ENCODE assay signal across 10 cellular contexts in the genomic region with DNA sequence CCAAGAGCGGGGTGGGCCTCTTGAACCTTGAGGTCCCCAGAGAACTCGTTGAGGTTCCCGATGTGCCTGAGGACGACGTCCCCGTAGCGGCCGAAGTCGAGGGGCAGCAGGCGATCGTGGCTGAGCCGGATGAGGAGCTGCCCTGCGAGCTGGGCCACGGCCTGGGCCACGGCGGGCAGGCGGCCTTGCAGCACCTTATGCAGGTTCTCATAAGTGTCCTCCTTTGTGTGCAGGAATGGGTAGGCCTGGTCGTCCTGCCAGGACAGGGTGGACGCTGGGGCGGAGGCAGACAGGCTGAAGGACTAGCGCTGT. TPM values are rescaled to one million over a fixed set of nuclear protein-coding genes. Genes with fewer than 3 reads are reported as not detected.
DNase-seq lines count a peak whose midpoint lies in the region; ATAC-seq, FAIRE-seq and TF ChIP-seq lines count a peak whose summit lies in the region.
"Had no signal": no experiment of that assay in that cellular context is flagged by ENCODE, and none has a peak within 500 bp of the region (broad histone marks: within the 10 kb centered on the region; RNA-seq: fewer than 3 reads in every experiment).

No MANE protein-coding gene starts in this region.

- FAIRE-seq in GM12892 (lab: Jason Lieb, UNC) = no peak

- DNase-seq in SK-N-SH (no peak), Karpas-422 (no peak), osteoblast (ENCODE audit: insufficient read length, low spot score, missing footprints) (peak; percentile 43), GM12892 (ENCODE audit: insufficient read length) (no peak), NCI-H1092 (lab: John Stamatoyannopoulos, UW) (no peak), G401 (ENCODE audit: low spot score) (no peak)
- DNase-seq: WERI-Rb-1 had no signal

- H3K27ac Mint-ChIP-seq in brain = peak overlapping the region in 1 of 5 experiments; percentile 58

- peaks cover 13% of the 10 kb centered on the region for H3K27me3 Mint-ChIP-seq in brain

- no peak for ATAC-seq in SK-N-SH treated with all-trans-retinoic acid at 6 μM for 48 hours

- H3K36me3 ChIP-seq in SK-N-SH (replicated peaks in 1 of 2; ENCODE audit: control insufficient read depth in 1 of 2, insufficient read depth in 2 of 2, low read length in 1 of 2) = no peaks in the 10 kb centered on the region
- no peaks in the 10 kb centered on the region for H3K36me3 ChIP-seq in Karpas-422 (ENCODE audit: insufficient read depth, low read length)
- no peaks in the 10 kb centered on the region for H3K36me3 ChIP-seq in osteoblast (ENCODE audit: insufficient read depth, low read length)
- H3K36me3 ChIP-seq: stomach, WERI-Rb-1 had no signal

- H3K27me3 ChIP-seq in SK-N-SH (ENCODE audit: insufficient read depth) (no peaks in the 10 kb centered on the region), Karpas-422 (ENCODE audit: low read length) (no peaks in the 10 kb centered on the region), osteoblast (ENCODE audit: insufficient read depth, low read length) (peaks cover 7% of the 10 kb centered on the region)

- H3K9me2 ChIP-seq in SK-N-SH (no peaks in the 10 kb centered on the region), Karpas-422 (replicated peaks; ENCODE audit: insufficient read depth, low read length) (no peaks in the 10 kb centered on the region)

- H3K4me3 Mint-ChIP-seq in brain = peak overlapping the region in 3 of 5 experiments; percentile 74 to 84 (median 76)

- TF ChIP-seq CTCF in SK-N-SH (IDR thresholded peaks at IDR 0.05) = no peak
- no peak for TF ChIP-seq CTCF in brain (conservative IDR thresholded peaks at IDR 0.05)
- no peak for TF ChIP-seq CTCF in osteoblast (IDR thresholded peaks at IDR 0.05; ENCODE audit: extremely low read depth, low read depth, low read length)

- no peak for TF ChIP-seq RAD21 in SK-N-SH (IDR thresholded peaks at IDR 0.05; ENCODE audit: low read length)

- peaks cover 2% of the 10 kb centered on the region for H3K4me1 Mint-ChIP-seq in brain

- no peak for TF ChIP-seq POLR2A in GM12892 (IDR thresholded peaks at IDR 0.05; ENCODE audit: low read depth, low read length)

- peaks cover 16% of the 10 kb centered on the region for H3K36me3 Mint-ChIP-seq in brain

- H3K9me3 ChIP-seq in SK-N-SH = no peaks in the 10 kb centered on the region
- H3K9me3 ChIP-seq in Karpas-422 (ENCODE audit: low read length) = no peaks in the 10 kb centered on the region
- H3K9me3 ChIP-seq in osteoblast (ENCODE audit: low read depth, low read length) = no peaks in the 10 kb centered on the region
- H3K9me3 ChIP-seq: stomach had no signal

- H3K79me2 ChIP-seq in SK-N-SH (ENCODE audit: insufficient read depth) (no peaks in the 10 kb centered on the region), Karpas-422 (ENCODE audit: low read length) (no peaks in the 10 kb centered on the region), osteoblast (ENCODE audit: insufficient read depth, low read length) (no peaks in the 10 kb centered on the region)

- H3K4me1 ChIP-seq in SK-N-SH (ENCODE audit: control insufficient read depth in 1 of 2, insufficient read depth in 2 of 2, low read depth in 1 of 2, low read length in 1 of 2) (peaks cover 0 to 10% of the 10 kb centered on the region in 2 experiments; a peak in 1 of 4 replicates), Karpas-422 (ENCODE audit: low read length) (peaks cover 17% of the 10 kb centered on the region), osteoblast (ENCODE audit: insufficient read depth, low read length) (no peaks in the 10 kb centered on the region)

- no peak for TF ChIP-seq EP300 in SK-N-SH (IDR thresholded peaks at IDR 0.05; ENCODE audit: borderline replicate concordance in 1 of 2, low read depth in 1 of 2, low read length in 1 of 2)

- peak overlapping the region in 1 of 2 experiments; percentile 58; a peak in 2 of 4 replicates for H3K4me3 ChIP-seq in SK-N-SH (ENCODE audit: low read depth in 2 of 2, low read length in 1 of 2)
- peak overlapping the region; percentile 70 for H3K4me3 ChIP-seq in Karpas-422 (ENCODE audit: low read length)
- H3K4me3 ChIP-seq in osteoblast (ENCODE audit: insufficient read depth, low read length) = no peak overlapping the region

- no peaks in the 10 kb centered on the region for H4K20me1 ChIP-seq in SK-N-SH (ENCODE audit: insufficient read depth)
- no peaks in the 10 kb centered on the region for H4K20me1 ChIP-seq in Karpas-422 (ENCODE audit: insufficient read depth, low read depth, low read length)
- no peaks in the 10 kb centered on the region for H4K20me1 ChIP-seq in osteoblast (ENCODE audit: insufficient read depth, low read length)

- no peak overlapping the region for H2AFZ ChIP-seq in SK-N-SH (ENCODE audit: low read depth)
- H2AFZ ChIP-seq in Karpas-422 (ENCODE audit: low read length) = no peak overlapping the region
- H2AFZ ChIP-seq in osteoblast (ENCODE audit: low read length) = no peak overlapping the region

- peaks cover 0 to 2% (median 0%) of the 10 kb centered on the region in 5 experiments for H3K9me3 Mint-ChIP-seq in brain

- WGBS in SK-N-SH (ENCODE audit: low lambda C conversion rate) = 95% methylated on average over 17 of the region's 21 CpGs

- POLR2A ChIA-PET in SK-N-SH (lab: Yijun Ruan, JAX) = interaction anchor here (2.1 kb wide), 1 partner anchor 15 kb away, joined by 14 read pairs; the partner anchor contains the start of gene MOSPD3

- H3K4me2 ChIP-seq in SK-N-SH = peak overlapping the region; percentile 77
- peak overlapping the region; percentile 78 for H3K4me2 ChIP-seq in Karpas-422 (ENCODE audit: low read depth, low read length, poor library complexity, severe bottlenecking)
- H3K4me2 ChIP-seq in osteoblast (ENCODE audit: insufficient read depth, low read length) = no peak overlapping the region

- H3F3A ChIP-seq in SK-N-SH (replicated peaks; ENCODE audit: insufficient read depth) = peaks cover 14% of the 10 kb centered on the region

- in situ Hi-C loops in G401 (cut with HindIII; ENCODE audit: low sequenced_read_pairs) = no loop called here

- CTCF ChIA-PET in SK-N-SH (lab: Yijun Ruan, JAX) = interaction anchor here (0.8 to 9.0 kb wide), 8 partner anchors 12 to 268 kb away, joined by 3 to 101 read pairs (median 3); partner anchors contain the start of genes FBXO24, LRCH4 and MOSPD3

- H3K27ac ChIP-seq in SK-N-SH (ENCODE audit: low read depth in 2 of 2, low read length in 1 of 2) (no peak overlapping the region), Karpas-422 (ENCODE audit: low read length) (no peak overlapping the region), osteoblast (ENCODE audit: low read depth, low read length) (no peak overlapping the region)
- H3K27ac ChIP-seq: WERI-Rb-1 had no signal

- H3K9ac ChIP-seq in SK-N-SH = no peak overlapping the region
- H3K9ac ChIP-seq in Karpas-422 (ENCODE audit: low read length) = peak overlapping the region; percentile 73

TF ChIP-seq in SK-N-SH, 30 proteins besides CTCF, POLR2A, EP300 and RAD21 (continues in another document):
- TF ChIP-seq FOSL2 (IDR thresholded peaks at IDR 0.05; ENCODE audit: borderline replicate concordance, low read depth) (no peak), TEAD4 (IDR thresholded peaks at IDR 0.05; ENCODE audit: borderline replicate concordance, insufficient read depth) (no peak)

TF ChIP-seq in SK-N-SH treated with all-trans-retinoic acid at 6 μM for 48 hours, 23 proteins besides CTCF, POLR2A, EP300 and RAD21 (continues in another document):
- no peak for TF ChIP-seq ZFP3 (CRISPR knock-in tag; IDR thresholded peaks at IDR 0.05)
- TF ChIP-seq TOX (CRISPR knock-in tag; IDR thresholded peaks at IDR 0.05; ENCODE audit: borderline replicate concordance) = no peak
- TF ChIP-seq GLIS3 (CRISPR knock-in tag; IDR thresholded peaks at IDR 0.05) = no peak

RNA-seq across cellular contexts. Expression of gene TFR2, which starts 14.2 kb away (rescaled TPM):
- polyA plus RNA-seq in SK-N-SH (2012; rRNA removed) = 0.30 and 0.32 TPM in 2 replicates
- polyA plus RNA-seq in SK-N-SH (2012; cell fraction: cytosol; rRNA removed) = 0.13 and 0.33 TPM in 2 replicates
- 1.5 TPM in 2 replicates for polyA plus RNA-seq in SK-N-SH (2012; cell fraction: nucleus; rRNA removed)
- total RNA-seq in Karpas-422 (2014; rRNA removed; shearing (Covaris generic); ENCODE audit: low replicate concordance) = 4.2 and 12.0 TPM in 2 replicates
- polyA plus RNA-seq in brain (ENCODE audit: insufficient read depth, low read depth, low replicate concordance) = 4.8 TPM
- under 0.01 and 0.29 TPM in 2 replicates for total RNA-seq in osteoblast
- polyA plus RNA-seq in GM12892 (2012; ENCODE audit: missing spikeins) = 4.0 TPM
- total RNA-seq in G401 (2014; rRNA removed; shearing (Covaris generic)) = 1.1 and 1.7 TPM in 2 replicates

RNA-seq across cellular contexts. Expression of gene MOSPD3, which starts 14.9 kb away (rescaled TPM):
- polyA plus RNA-seq in SK-N-SH (2012; rRNA removed) (30.0 and 61.7 TPM in 2 replicates), brain (ENCODE audit: insufficient read depth, low read depth, low replicate concordance) (47.9 TPM)
- 23.2 and 36.6 TPM in 2 replicates for polyA plus RNA-seq in SK-N-SH (2012; cell fraction: cytosol; rRNA removed)
- polyA plus RNA-seq in SK-N-SH (2012; cell fraction: nucleus; rRNA removed) = 81.3 and 91.3 TPM in 2 replicates
- total RNA-seq in Karpas-422 (2014; rRNA removed; shearing (Covaris generic); ENCODE audit: low replicate concordance) = 8.2 and 9.7 TPM in 2 replicates
- total RNA-seq in osteoblast = 5.1 and 7.1 TPM in 2 replicates
- polyA plus RNA-seq in GM12892 (2012; ENCODE audit: missing spikeins) = 4.6 TPM
- 12.9 and 52.9 TPM in 2 replicates for total RNA-seq in G401 (2014; rRNA removed; shearing (Covaris generic))

RNA-seq across cellular contexts. Expression of gene PCOLCE, which starts 25.0 kb away (rescaled TPM):
- polyA plus RNA-seq in SK-N-SH (2012; rRNA removed) = 190 and 448 TPM in 2 replicates
- polyA plus RNA-seq in SK-N-SH (2012; cell fraction: cytosol; rRNA removed) = 153 and 201 TPM in 2 replicates
- polyA plus RNA-seq in SK-N-SH (2012; cell fraction: nucleus; rRNA removed) = 1,146 and 1,459 TPM in 2 replicates
- 2.8 and 12.3 TPM in 2 replicates for total RNA-seq in Karpas-422 (2014; rRNA removed; shearing (Covaris generic); ENCODE audit: low replicate concordance)
- 24.2 TPM for polyA plus RNA-seq in brain (ENCODE audit: insufficient read depth, low read depth, low replicate concordance)
- total RNA-seq in osteoblast = 231 and 259 TPM in 2 replicates
- polyA plus RNA-seq in GM12892 (2012; ENCODE audit: missing spikeins) = 0.70 TPM
- total RNA-seq in G401 (2014; rRNA removed; shearing (Covaris generic)) = 72.9 and 82.8 TPM in 2 replicates

RNA-seq across cellular contexts. Expression of gene ACTL6B, which starts 29.1 kb away (rescaled TPM):
- polyA plus RNA-seq in SK-N-SH (2012; rRNA removed) = 0.67 and 0.93 TPM in 2 replicates
- polyA plus RNA-seq in SK-N-SH (2012; cell fraction: cytosol; rRNA removed) = 1.2 and 2.0 TPM in 2 replicates
- polyA plus RNA-seq in SK-N-SH (2012; cell fraction: nucleus; rRNA removed) = 1.3 and 2.2 TPM in 2 replicates
- not detected in 2 replicates for total RNA-seq in Karpas-422 (2014; rRNA removed; shearing (Covaris generic); ENCODE audit: low replicate concordance)
- 101 TPM for polyA plus RNA-seq in brain (ENCODE audit: insufficient read depth, low read depth, low replicate concordance)
- total RNA-seq in osteoblast = not detected in 2 replicates
- polyA plus RNA-seq in GM12892 (2012; ENCODE audit: missing spikeins) = not detected
- 0.14 TPM in 1 of 2 replicates, not detected in the other for total RNA-seq in G401 (2014; rRNA removed; shearing (Covaris generic))

RNA-seq across cellular contexts. Expression of gene FBXO24, which starts 41.1 kb away (rescaled TPM):
- polyA plus RNA-seq in SK-N-SH (2012; rRNA removed) (0.71 and 0.94 TPM in 2 replicates), brain (ENCODE audit: insufficient read depth, low read depth, low replicate concordance) (0.53 TPM)
- 0.52 and 0.54 TPM in 2 replicates for polyA plus RNA-seq in SK-N-SH (2012; cell fraction: cytosol; rRNA removed)
- polyA plus RNA-seq in SK-N-SH (2012; cell fraction: nucleus; rRNA removed) = 3.3 and 3.7 TPM in 2 replicates
- 1.0 TPM in 1 of 2 replicates, not detected in the other for total RNA-seq in Karpas-422 (2014; rRNA removed; shearing (Covaris generic); ENCODE audit: low replicate concordance)
- total RNA-seq in osteoblast = under 0.01 and 0.36 TPM in 2 replicates
- polyA plus RNA-seq in GM12892 (2012; ENCODE audit: missing spikeins) = 0.23 TPM
- total RNA-seq in G401 (2014; rRNA removed; shearing (Covaris generic)) = 0.78 TPM in 1 of 2 replicates, not detected in the other
